Comparison of ENCODE assay signal across 9 cellular contexts in genomic region chr3:46090161-46090591, GRCh38.
DNase-seq lines count a peak whose midpoint lies in the region; ATAC-seq, FAIRE-seq and TF ChIP-seq lines count a peak whose summit lies in the region.
"Had no signal": no experiment of that assay in that cellular context is flagged by ENCODE, and none has a peak within 500 bp of the region (broad histone marks: within the 10 kb centered on the region; RNA-seq: fewer than 3 reads in every experiment).

No MANE protein-coding gene starts in this region.

- no peaks in the 10 kb centered on the region for H3K9me3 Mint-ChIP-seq in stimulated activated effector memory CD8-positive, alpha-beta T cell treated with anti-CD3 and anti-CD28 coated beads, Interleukin-12 subunit alpha, Interleukin-12 subunit beta, amount 100 ng/mL, for 72 hours

- H3K4me3 Mint-ChIP-seq in stimulated activated effector memory CD8-positive, alpha-beta T cell treated with anti-CD3 and anti-CD28 coated beads, Interleukin-12 subunit alpha, Interleukin-12 subunit beta, amount 100 ng/mL, for 72 hours, result peak overlapping the region; percentile 36

- FAIRE-seq in bronchial epithelial cell (lab: Jason Lieb, UNC), result no peak

- ATAC-seq in stimulated activated effector memory CD8-positive, alpha-beta T cell treated with anti-CD3 and anti-CD28 coated beads, Interleukin-12 subunit alpha, Interleukin-12 subunit beta, amount 100 ng/mL, for 72 hours, result peak; percentile 89

- H3K4me1 Mint-ChIP-seq in stimulated activated effector memory CD8-positive, alpha-beta T cell treated with anti-CD3 and anti-CD28 coated beads, Interleukin-12 subunit alpha, Interleukin-12 subunit beta, amount 100 ng/mL, for 72 hours, result peaks cover 64% of the 10 kb centered on the region

- DNase-seq in activated CD4-positive, alpha-beta T cell treated with anti-CD3 and anti-CD28 coated beads for 48 hours, result peak; percentile 42
- DNase-seq in activated CD4-positive, alpha-beta T cell treated with anti-CD3 and anti-CD28 coated beads, Interleukin-2, amount 50 U/mL, for 4 hours, result no peak
- DNase-seq in HL-60 (ENCODE audit: low read depth in 1 of 2, low spot score in 1 of 2) (no peak), bronchial epithelial cell (ENCODE audit: low read depth) (peak; percentile 93), head of caudate nucleus (no peak), islet precursor cell (no peak)
- DNase-seq in stimulated activated effector memory CD8-positive, alpha-beta T cell treated with anti-CD3 and anti-CD28 coated beads, Interleukin-12 subunit alpha, Interleukin-12 subunit beta, amount 100 ng/mL, for 72 hours (ENCODE audit: low spot score in 2 of 2), result peak in 1 of 2 donors; percentile 66
- DNase-seq in activated effector memory CD4-positive, alpha-beta T cell treated with anti-CD3 and anti-CD28 coated beads, Interleukin-2, amount 50 U/mL, for 16 hours, result no peak

- H3K36me3 ChIP-seq in bronchial epithelial cell (ENCODE audit: control insufficient read depth, insufficient read depth, low read length), result no peaks in the 10 kb centered on the region

- H3K27ac Mint-ChIP-seq in stimulated activated effector memory CD8-positive, alpha-beta T cell treated with anti-CD3 and anti-CD28 coated beads, Interleukin-12 subunit alpha, Interleukin-12 subunit beta, amount 100 ng/mL, for 72 hours, result peak overlapping the region; percentile 89

- H3K27me3 ChIP-seq in HL-60 (ENCODE audit: insufficient read depth, poor library complexity, severe bottlenecking), result no peaks in the 10 kb centered on the region
- H3K27me3 ChIP-seq in bronchial epithelial cell (ENCODE audit: control insufficient read depth, insufficient read depth, low read length), result no peaks in the 10 kb centered on the region

- H3K4me3 ChIP-seq in HL-60 (replicated peaks; ENCODE audit: insufficient read depth, low read length) (no peak overlapping the region), bronchial epithelial cell (ENCODE audit: low read depth, low read length) (no peak overlapping the region)

- peak overlapping the region; percentile 99 for H3K27ac ChIP-seq in HL-60 (replicated peaks)
- H3K27ac ChIP-seq: VCaP had no signal

- peaks cover 7% of the 10 kb centered on the region for H3K36me3 Mint-ChIP-seq in stimulated activated effector memory CD8-positive, alpha-beta T cell treated with anti-CD3 and anti-CD28 coated beads, Interleukin-12 subunit alpha, Interleukin-12 subunit beta, amount 100 ng/mL, for 72 hours

- TF ChIP-seq CTCF in HL-60 (IDR thresholded peaks at IDR 0.05; ENCODE audit: insufficient read depth, low read length) (no peak), bronchial epithelial cell (IDR thresholded peaks at IDR 0.05; ENCODE audit: insufficient read depth, low read length, severe bottlenecking) (no peak)

- intact Hi-C loops in head of caudate nucleus (cut with DNase I), result no loop called here

Comparison
In these comparisons a context has a peak if more than half of its experiments do, and no peak if none do; other contexts are left out.
1. DNase-seq: peak in activated CD4-positive, alpha-beta T cell treated with anti-CD3 and anti-CD28 coated beads for 48 hours (single experiment) and bronchial epithelial cell (single experiment); none in activated CD4-positive, alpha-beta T cell treated with anti-CD3 and anti-CD28 coated beads, Interleukin-2, amount 50 U/mL, for 4 hours (0 of 2), HL-60 (0 of 2), head of caudate nucleus (0 of 42), activated effector memory CD4-positive, alpha-beta T cell treated with anti-CD3 and anti-CD28 coated beads, Interleukin-2, amount 50 U/mL, for 16 hours (single experiment) and islet precursor cell (single experiment).